7 cellular contexts compared by ENCODE assay signal in the genomic region with DNA sequence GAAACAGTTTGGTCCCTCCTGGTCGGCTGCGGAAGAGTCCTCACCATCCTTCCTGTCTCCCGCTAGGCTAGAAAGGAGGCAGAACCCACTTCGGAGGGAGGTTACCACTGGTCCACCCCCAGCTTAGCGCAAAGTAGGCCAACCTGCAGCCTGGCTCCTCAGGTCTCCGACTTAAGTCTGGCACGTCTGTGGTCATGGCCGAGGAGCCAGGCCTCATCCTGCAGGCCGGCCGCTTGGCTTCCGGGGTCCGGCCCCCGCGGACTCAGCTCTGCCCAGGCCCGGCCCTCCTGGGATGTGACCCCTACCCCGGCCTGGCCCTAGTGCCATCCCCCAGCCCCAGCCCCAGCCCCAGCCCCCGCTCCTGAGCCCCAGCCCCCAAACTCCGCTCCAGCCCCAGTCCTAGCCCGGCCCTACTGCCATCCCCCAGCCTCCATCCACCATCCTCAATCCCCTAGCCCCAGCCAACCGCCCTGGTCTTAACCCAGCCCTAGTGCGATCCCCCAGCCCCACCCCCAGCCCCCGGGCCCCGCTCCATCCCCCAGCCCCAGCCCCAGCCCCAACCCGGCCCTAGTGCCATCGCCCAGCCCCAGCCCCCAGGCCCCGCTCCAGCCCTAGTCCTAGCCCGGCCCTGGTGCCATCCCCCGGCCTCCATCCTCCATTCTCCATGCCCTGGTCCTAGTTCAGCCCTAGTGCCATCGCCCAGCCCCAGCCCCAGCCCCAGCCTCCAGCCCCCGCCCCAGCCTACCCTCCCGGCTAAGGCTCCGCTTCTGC. TPM values are rescaled to one million over a fixed set of nuclear protein-coding genes. Genes with fewer than 3 reads are reported as not detected.
A peak's percentile ranks its signal among the peaks of the same experiment; 100 is the strongest.
DNase-seq lines count a peak whose midpoint lies in the region; ATAC-seq and TF ChIP-seq lines count a peak whose summit lies in the region.

No MANE protein-coding gene starts in this region.

- peaks cover 39% of the 10 kb centered on the region for H3K36me3 Mint-ChIP-seq in activated B cell treated with CpG ODN at 0.5 μM for 24 hours (ENCODE audit: low read depth)

- H3K9me3 Mint-ChIP-seq in activated B cell treated with CpG ODN at 0.5 μM for 24 hours = no peaks in the 10 kb centered on the region

- H3K4me3 ChIP-seq in foreskin fibroblast (ENCODE audit: low read depth in 1 of 2, low read length in 2 of 2) = peak overlapping the region; percentile 68 to 74

- peak overlapping the region; percentile 85 for H3K4me3 Mint-ChIP-seq in activated B cell treated with CpG ODN at 0.5 μM for 24 hours

- peak; percentile 11 for ATAC-seq in HG03558 (IDR thresholded peaks at IDR 0.05; ENCODE audit: extremely low read depth, unreplicated experiment)
- peak; percentile 3 for ATAC-seq in activated B cell treated with CpG ODN at 0.5 μM for 24 hours (ENCODE audit: low read depth)
- peak; percentile 51 for ATAC-seq in omental fat pad (ENCODE audit: low FRiP score)

- peak overlapping the region; percentile 76 for H3K27ac Mint-ChIP-seq in activated B cell treated with CpG ODN at 0.5 μM for 24 hours

- TF ChIP-seq CTCF in GM10248 (IDR thresholded peaks at IDR 0.05; ENCODE audit: control extremely low read depth, extremely low read depth, low read depth, missing control alignments) = no peak
- TF ChIP-seq CTCF in activated B cell treated with CpG ODN at 0.5 μM for 24 hours (IDR thresholded peaks at IDR 0.05) = no peak
- no peak for TF ChIP-seq CTCF in foreskin fibroblast (IDR thresholded peaks at IDR 0.05; ENCODE audit: low read depth, low read length)
- TF ChIP-seq CTCF in omental fat pad (IDR thresholded peaks at IDR 0.05) = no peak

- H3K4me1 Mint-ChIP-seq in activated B cell treated with CpG ODN at 0.5 μM for 24 hours = peaks cover 13% of the 10 kb centered on the region

- H3K27me3 Mint-ChIP-seq in activated B cell treated with CpG ODN at 0.5 μM for 24 hours = no peaks in the 10 kb centered on the region

- peak; percentile 45 for DNase-seq in GM10248 (ENCODE audit: extremely low spot score)
- no peak for DNase-seq in activated B cell treated with CpG ODN at 0.5 μM for 24 hours
- peak; percentile 22 to 57 for DNase-seq in foreskin fibroblast
- DNase-seq in omental fat pad (ENCODE audit: low spot score) = no peak
- no peak for DNase-seq in mucosa of gallbladder (ENCODE audit: low spot score)
- DNase-seq in COLO829 (ENCODE audit: low spot score) = no peak

- POLR2A ChIA-PET in GM10248 (lab: Yijun Ruan, JAX) (no interaction called here), activated B cell treated with CpG ODN at 0.5 μM for 24 hours (lab: Charles Lee) (interaction anchor here (0.5 to 2.2 kb wide), 6 partner anchors 11 to 682 kb away, joined by 3 to 17 read pairs (median 4); a partner anchor contains a TSS)

- CTCF ChIA-PET in GM10248 (lab: Yijun Ruan, JAX) = no interaction called here
- CTCF ChIA-PET in activated B cell treated with CpG ODN at 0.5 μM for 24 hours (lab: Charles Lee) = no interaction called here

- intact Hi-C loops in activated B cell treated with CpG ODN at 0.5 μM for 24 hours (cut with micrococcal nuclease) = loop anchor here (5.0 kb wide), 1 partner anchor 229 kb away; a partner anchor contains a TSS

RNA-seq across cellular contexts. Expression of a gene that starts 0.6 kb away (rescaled TPM):
- total RNA-seq in activated B cell treated with CpG ODN at 0.5 μM for 24 hours (28.5 and 29.5 TPM in 2 replicates), omental fat pad (10 to 100 TPM; 37.4 to 62.6 (median 51.0) TPM), mucosa of gallbladder (35.9 TPM)

RNA-seq across cellular contexts. Expression of a gene that starts 11.7 kb away (rescaled TPM):
- 34.1 and 42.7 TPM in 2 replicates for total RNA-seq in activated B cell treated with CpG ODN at 0.5 μM for 24 hours
- 10 to 100 TPM; 44.1 to 98.0 (median 45.0) TPM for total RNA-seq in omental fat pad
- 53.6 TPM for total RNA-seq in mucosa of gallbladder

RNA-seq across cellular contexts. Expression of a gene that starts 11.9 kb away (rescaled TPM):
- total RNA-seq in activated B cell treated with CpG ODN at 0.5 μM for 24 hours (28.1 and 31.6 TPM in 2 replicates), omental fat pad (10 to 100 TPM; 11.5 to 18.5 (median 15.5) TPM), mucosa of gallbladder (41.0 TPM)

RNA-seq across cellular contexts. Expression of a gene that starts 20.4 kb away (rescaled TPM):
- total RNA-seq in activated B cell treated with CpG ODN at 0.5 μM for 24 hours (11.8 and 15.3 TPM in 2 replicates), omental fat pad (10 to 100 TPM; 19.0 to 37.2 (median 28.7) TPM), mucosa of gallbladder (28.1 TPM)

Comparison
In these comparisons a context has a peak if more than half of its experiments do, and no peak if none do; other contexts are left out.
1. DNase-seq: peak in GM10248 (single experiment) and foreskin fibroblast (2 of 2); none in activated B cell treated with CpG ODN at 0.5 μM for 24 hours (single experiment), omental fat pad (single experiment), mucosa of gallbladder (single experiment) and COLO829 (single experiment).
2. Peak in every context shown above with its lines, with median percentiles within 50 percentile points of each other: ATAC-seq.